In the genomic region with DNA sequence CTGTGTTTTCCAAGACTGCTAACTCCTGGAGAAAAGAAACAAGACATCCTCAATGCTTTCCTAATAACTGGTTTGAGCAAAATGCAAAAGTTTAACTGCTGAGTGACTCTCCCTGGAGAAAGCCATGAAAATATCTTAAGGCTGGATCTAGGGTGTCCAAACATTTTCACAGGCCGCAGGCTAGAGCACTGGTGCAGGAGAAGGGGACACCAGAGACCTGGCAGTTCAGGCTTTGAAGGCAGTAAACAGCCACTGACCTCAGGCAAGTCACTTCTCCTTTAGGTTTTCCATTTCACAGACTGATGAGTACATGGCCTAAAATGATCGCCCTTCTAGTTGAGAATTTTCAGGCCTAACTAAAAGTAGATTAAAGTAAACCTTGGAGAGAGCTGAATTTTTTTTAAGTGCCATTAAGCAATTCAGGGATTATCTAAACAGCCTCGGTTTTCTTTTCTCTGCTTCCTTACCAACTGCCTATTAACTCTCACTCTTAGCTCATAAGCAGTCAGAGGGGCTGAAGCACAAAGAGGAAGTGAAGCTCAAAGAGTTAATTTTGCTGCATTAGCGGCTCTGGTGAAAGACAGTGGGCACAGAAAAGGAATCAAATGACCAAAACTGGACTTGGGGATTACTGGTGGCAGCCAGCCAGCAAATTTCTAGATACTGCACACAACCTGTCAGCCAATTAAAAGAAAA, we compare ENCODE assay signal across 8 cellular contexts. TPM values are rescaled to one million over a fixed set of nuclear protein-coding genes. Genes with fewer than 3 reads are reported as not detected.
A peak's percentile ranks its signal among the peaks of the same experiment; 100 is the strongest.
DNase-seq lines count a peak whose midpoint lies in the region; ATAC-seq, FAIRE-seq and TF ChIP-seq lines count a peak whose summit lies in the region.

No MANE protein-coding gene starts in this region.

- POLR2A ChIA-PET in GM12878 (lab: Charles Lee) = interaction anchor here (0.5 to 5.0 kb wide), 9 partner anchors 10 to 154 kb away, joined by 3 to 34 read pairs (median 4); a partner anchor contains a TSS

- peak in 1 of 2 experiments; percentile 58; a peak in 2 of 4 replicates for TF ChIP-seq EP300 in GM12878 (IDR thresholded peaks at IDR 0.05; ENCODE audit: borderline replicate concordance in 1 of 2, control insufficient read depth in 1 of 2, low read depth in 2 of 2, low read length in 2 of 2)

- TSS peak; percentile 65 for BruUV-seq in GM12878 (replicated peaks; lab: Mats Ljungman, UMichigan)

- H3K4me1 ChIP-seq in GM12878 (ENCODE audit: control insufficient read depth, insufficient read depth, low read length) (peaks cover 12% of the 10 kb centered on the region), mucosa of stomach (ENCODE audit: control insufficient read depth, insufficient read depth, low read length) (peaks cover 54% of the 10 kb centered on the region)

- ATAC-seq in GM12878 = peak; percentile 65
- no peak for ATAC-seq in HG03565 (IDR thresholded peaks at IDR 0.05; ENCODE audit: unreplicated experiment)

- H3K4me3 ChIP-seq in GM12878 (peak overlapping the region; percentile 92), mucosa of stomach (ENCODE audit: low read length) (peak overlapping the region; percentile 61)

- peak; percentile 61 for FAIRE-seq in GM12878 (lab: Jason Lieb, UNC)
- FAIRE-seq in RCC 7860 (lab: Jason Lieb, UNC) = no peak

- peak overlapping the region; percentile 76 to 83 (median 83) for H3K27ac Mint-ChIP-seq in IgD-negative memory B cell

- CTCF ChIA-PET in GM12878 (lab: Yijun Ruan, JAX) = interaction anchor here (0.5 to 2.6 kb wide), 12 partner anchors 17 to 1066 kb away, joined by 3 to 14 read pairs (median 4); no protein-coding TSS in a partner anchor

- SMC1A ChIA-PET in GM12878 (lab: Charles Lee; ENCODE audit: uncharacterized antibody, unreplicated experiment) = interaction anchor here (1.0 to 4.0 kb wide), 12 partner anchors 12 to 90 kb away, joined by 3 to 40 read pairs (median 6); no protein-coding TSS in a partner anchor

- WGBS in GM12878 (ENCODE audit: insufficient coverage, insufficient replicate concordance, low lambda C conversion rate, missing lambda C conversion rate) = under 1% methylated on average over 4 of the region's 4 CpGs

- no peaks in the 10 kb centered on the region for H3K9me3 Mint-ChIP-seq in IgD-negative memory B cell

- H3K27ac ChIP-seq in GM12878 (ENCODE audit: control insufficient read depth, insufficient read depth) = peak overlapping the region; percentile 84

- in situ Hi-C loops in GM12878 (cut with MboI) = no loop called here

- DNase-seq in COR-L47 (lab: John Stamatoyannopoulos, UW) (peak; percentile 36), GM12878 (ENCODE audit: low read depth, low spot score) (peak; percentile 79), ecto neural progenitor cell (ENCODE audit: low spot score) (no peak), RCC 7860 (ENCODE audit: low spot score) (no peak)
- no peak for DNase-seq in activated T-cell treated with anti-CD3 and anti-CD28 coated beads, Interleukin-2, amount 50 U/mL, for 48 hours

- no peaks in the 10 kb centered on the region for H3K27me3 Mint-ChIP-seq in IgD-negative memory B cell

- H3K9ac ChIP-seq in GM12878 (ENCODE audit: control insufficient read depth, insufficient read depth, low read length) = peak overlapping the region; percentile 68
- H3K9ac ChIP-seq in mucosa of stomach (ENCODE audit: low read length) = peak overlapping the region; percentile 70

- RAD21 ChIA-PET in GM12878 (lab: Charles Lee; ENCODE audit: unreplicated experiment) = interaction anchor here (0.7 to 4.2 kb wide), 8 partner anchors 17 to 88 kb away, joined by 3 to 28 read pairs (median 6); a partner anchor contains a TSS

- no peaks in the 10 kb centered on the region for H3K9me3 ChIP-seq in GM12878 (replicated peaks; ENCODE audit: control insufficient read depth, insufficient read depth, low read length)
- no peaks in the 10 kb centered on the region for H3K9me3 ChIP-seq in mucosa of stomach (ENCODE audit: control insufficient read depth, low read length)

- TF ChIP-seq RAD21 in GM12878 (IDR thresholded peaks at IDR 0.05; ENCODE audit: insufficient read depth, low read depth, low read length) = no peak

- H3K36me3 ChIP-seq in GM12878 (ENCODE audit: control insufficient read depth in 2 of 2, insufficient read depth in 2 of 2, low read length in 1 of 2) (peaks cover 0 to 5% of the 10 kb centered on the region in 2 experiments; a peak in 2 of 4 replicates), mucosa of stomach (ENCODE audit: control insufficient read depth, insufficient read depth, low read length) (no peaks in the 10 kb centered on the region)

- H3K4me2 ChIP-seq in GM12878 (ENCODE audit: control insufficient read depth, insufficient read depth) = peak overlapping the region; percentile 88

- H3K27me3 ChIP-seq in GM12878 (replicated peaks in 1 of 2; ENCODE audit: control insufficient read depth in 2 of 2, insufficient read depth in 2 of 2, low read length in 1 of 2) (no peaks in the 10 kb centered on the region), mucosa of stomach (ENCODE audit: control insufficient read depth, insufficient read depth, low read length) (no peaks in the 10 kb centered on the region)

- peak overlapping the region; percentile 57 to 93 (median 88) for H3K4me3 Mint-ChIP-seq in IgD-negative memory B cell

- no peak for TF ChIP-seq CTCF in GM12878 (IDR thresholded peaks at IDR 0.05 in 2 of 3, conservative IDR thresholded peaks at IDR 0.05 in 1 of 3; ENCODE audit: control insufficient read depth in 2 of 3, extremely low read depth in 1 of 3, insufficient read depth in 1 of 3, low read depth in 3 of 3, low read length in 3 of 3)

- H2AFZ ChIP-seq in GM12878 (ENCODE audit: control insufficient read depth, low read depth, low read length) = peak overlapping the region; percentile 33; the same call in 1 of the 2 replicates

- H4K20me1 ChIP-seq in GM12878 (ENCODE audit: control insufficient read depth, insufficient read depth) = no peaks in the 10 kb centered on the region

- H3K79me2 ChIP-seq in GM12878 (ENCODE audit: control insufficient read depth, insufficient read depth, low read length) = peaks cover 62% of the 10 kb centered on the region

- H3K36me3 Mint-ChIP-seq in IgD-negative memory B cell = peaks cover 1% of the 10 kb centered on the region

- no peak for TF ChIP-seq POLR2A in GM12878 (IDR thresholded peaks at IDR 0.05; ENCODE audit: low read depth, low read length)

- H3K4me1 Mint-ChIP-seq in IgD-negative memory B cell = peaks cover 14 to 17% (median 15%) of the 10 kb centered on the region in 3 donors

- intact Hi-C loops in GM12878 (cut with micrococcal nuclease; ENCODE audit: unreplicated experiment) = loop anchor here (2.0 to 5.0 kb wide), 2 partner anchors 42 to 87 kb away; a partner anchor contains a TSS

TF ChIP-seq in GM12878, 131 proteins besides CTCF, POLR2A, EP300 and RAD21 (continues in another document):
- peak; percentile 66; the same call in 1 of the 2 replicates for TF ChIP-seq BCL11A (IDR thresholded peaks at IDR 0.05; ENCODE audit: low read depth, low read length)
- TF ChIP-seq, protein P1, sequence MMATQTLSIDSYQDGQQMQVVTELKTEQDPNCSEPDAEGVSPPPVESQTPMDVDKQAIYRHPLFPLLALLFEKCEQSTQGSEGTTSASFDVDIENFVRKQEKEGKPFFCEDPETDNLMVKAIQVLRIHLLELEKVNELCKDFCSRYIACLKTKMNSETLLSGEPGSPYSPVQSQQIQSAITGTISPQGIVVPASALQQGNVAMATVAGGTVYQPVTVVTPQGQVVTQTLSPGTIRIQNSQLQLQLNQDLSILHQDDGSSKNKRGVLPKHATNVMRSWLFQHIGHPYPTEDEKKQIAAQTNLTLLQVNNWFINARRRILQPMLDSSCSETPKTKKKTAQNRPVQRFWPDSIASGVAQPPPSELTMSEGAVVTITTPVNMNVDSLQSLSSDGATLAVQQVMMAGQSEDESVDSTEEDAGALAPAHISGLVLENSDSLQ (IDR thresholded peaks at IDR 0.05) = peak; percentile 74
- TF ChIP-seq MTA2 (IDR thresholded peaks at IDR 0.05; ENCODE audit: low read depth) = peak; percentile 92
- TF ChIP-seq EED (IDR thresholded peaks at IDR 0.05; ENCODE audit: low read depth) = peak; percentile 72
- 0 out of 2 replicates have a peak, but pooled peaks have one; percentile 32 for TF ChIP-seq IRF4 (IDR thresholded peaks at IDR 0.05; ENCODE audit: low read depth, low read length)
- TF ChIP-seq ZNF622 (IDR thresholded peaks at IDR 0.05) = no peak
- TF ChIP-seq, protein P2, sequence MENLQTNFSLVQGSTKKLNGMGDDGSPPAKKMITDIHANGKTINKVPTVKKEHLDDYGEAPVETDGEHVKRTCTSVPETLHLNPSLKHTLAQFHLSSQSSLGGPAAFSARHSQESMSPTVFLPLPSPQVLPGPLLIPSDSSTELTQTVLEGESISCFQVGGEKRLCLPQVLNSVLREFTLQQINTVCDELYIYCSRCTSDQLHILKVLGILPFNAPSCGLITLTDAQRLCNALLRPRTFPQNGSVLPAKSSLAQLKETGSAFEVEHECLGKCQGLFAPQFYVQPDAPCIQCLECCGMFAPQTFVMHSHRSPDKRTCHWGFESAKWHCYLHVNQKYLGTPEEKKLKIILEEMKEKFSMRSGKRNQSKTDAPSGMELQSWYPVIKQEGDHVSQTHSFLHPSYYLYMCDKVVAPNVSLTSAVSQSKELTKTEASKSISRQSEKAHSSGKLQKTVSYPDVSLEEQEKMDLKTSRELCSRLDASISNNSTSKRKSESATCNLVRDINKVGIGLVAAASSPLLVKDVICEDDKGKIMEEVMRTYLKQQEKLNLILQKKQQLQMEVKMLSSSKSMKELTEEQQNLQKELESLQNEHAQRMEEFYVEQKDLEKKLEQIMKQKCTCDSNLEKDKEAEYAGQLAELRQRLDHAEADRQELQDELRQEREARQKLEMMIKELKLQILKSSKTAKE (IDR thresholded peaks at IDR 0.05; ENCODE audit: low read depth, poor library complexity, severe bottlenecking) = peak; percentile 98
- peak; percentile 69 for TF ChIP-seq GATAD2B (conservative IDR thresholded peaks at IDR 0.05; ENCODE audit: low read depth)

RNA-seq across cellular contexts. Expression of a gene that starts 2.3 kb away (rescaled TPM):
- polyA plus RNA-seq in IgD-negative memory B cell = 2.4 TPM
- total RNA-seq in GM12878 (2013; cell fraction: nucleolus; rRNA removed) = 141 and 149 TPM in 2 replicates
- total RNA-seq in GM12878 (2014; rRNA removed) = 21.9 and 25.0 TPM in 2 replicates
- 23.4 and 25.4 TPM in 2 replicates for total RNA-seq in GM12878 (2014; rRNA removed; fragmentation: Illumina TruSeq; extraction: Trizol)
- total RNA-seq in GM12878 (2021) = 21.2 and 23.6 TPM in 2 replicates
- polyA plus RNA-seq in GM12878 (2011; ENCODE audit: low read depth) = 16.9 TPM
- polyA plus RNA-seq in GM12878 (2011; rRNA removed) = 27.6 and 32.8 TPM in 2 replicates
- 18.6 and 19.7 TPM in 2 replicates for polyA plus RNA-seq in GM12878 (2011; cell fraction: cytosol; rRNA removed)
- 64.0 and 71.0 TPM in 2 replicates for polyA plus RNA-seq in GM12878 (2011; cell fraction: nucleus; rRNA removed)
- polyA plus RNA-seq in GM12878 (2012) = 23.1 and 24.9 TPM in 2 replicates
- 20.6 and 33.6 TPM in 2 replicates for polyA plus RNA-seq in GM12878 (2014; fragmentation: Illumina TruSeq; extraction: Trizol)
- polyA plus RNA-seq in GM12878 (2014; fragmentation: Nextera tagmentation; extraction: Ambion mirVana) = 1 to 10 TPM; 5.2 to 5.3 TPM
- 29.2 and 31.6 TPM in 2 replicates for polyA plus RNA-seq in GM12878 (2014; rRNA removed)
- 10 to 100 TPM in 1 of 2 experiments, 1 to 10 TPM in 1; 5.3 to 15.6 TPM for polyA plus RNA-seq in GM12878 (2016; fragmentation: Nextera tagmentation; extraction: Ambion mirVana)
- 25.0 and 27.1 TPM in 2 replicates for polyA minus RNA-seq in GM12878 (2011; rRNA and poly(A)+ RNA removed)
- polyA minus RNA-seq in GM12878 (2011; cell fraction: cytosol; rRNA and poly(A)+ RNA removed) = 7.3 and 10.0 TPM in 2 replicates
- polyA minus RNA-seq in GM12878 (2011; cell fraction: nucleus; rRNA and poly(A)+ RNA removed) = 12.7 and 23.2 TPM in 2 replicates

Comparison
In these comparisons a context has a peak if more than half of its experiments do, and no peak if none do; other contexts are left out.
1. DNase-seq: peak in COR-L47 (single experiment) and GM12878 (single experiment); none in ecto neural progenitor cell (single experiment), activated T-cell treated with anti-CD3 and anti-CD28 coated beads, Interleukin-2, amount 50 U/mL, for 48 hours (0 of 2) and RCC 7860 (single experiment).